2 cellular contexts compared by ENCODE assay signal in the genomic region with DNA sequence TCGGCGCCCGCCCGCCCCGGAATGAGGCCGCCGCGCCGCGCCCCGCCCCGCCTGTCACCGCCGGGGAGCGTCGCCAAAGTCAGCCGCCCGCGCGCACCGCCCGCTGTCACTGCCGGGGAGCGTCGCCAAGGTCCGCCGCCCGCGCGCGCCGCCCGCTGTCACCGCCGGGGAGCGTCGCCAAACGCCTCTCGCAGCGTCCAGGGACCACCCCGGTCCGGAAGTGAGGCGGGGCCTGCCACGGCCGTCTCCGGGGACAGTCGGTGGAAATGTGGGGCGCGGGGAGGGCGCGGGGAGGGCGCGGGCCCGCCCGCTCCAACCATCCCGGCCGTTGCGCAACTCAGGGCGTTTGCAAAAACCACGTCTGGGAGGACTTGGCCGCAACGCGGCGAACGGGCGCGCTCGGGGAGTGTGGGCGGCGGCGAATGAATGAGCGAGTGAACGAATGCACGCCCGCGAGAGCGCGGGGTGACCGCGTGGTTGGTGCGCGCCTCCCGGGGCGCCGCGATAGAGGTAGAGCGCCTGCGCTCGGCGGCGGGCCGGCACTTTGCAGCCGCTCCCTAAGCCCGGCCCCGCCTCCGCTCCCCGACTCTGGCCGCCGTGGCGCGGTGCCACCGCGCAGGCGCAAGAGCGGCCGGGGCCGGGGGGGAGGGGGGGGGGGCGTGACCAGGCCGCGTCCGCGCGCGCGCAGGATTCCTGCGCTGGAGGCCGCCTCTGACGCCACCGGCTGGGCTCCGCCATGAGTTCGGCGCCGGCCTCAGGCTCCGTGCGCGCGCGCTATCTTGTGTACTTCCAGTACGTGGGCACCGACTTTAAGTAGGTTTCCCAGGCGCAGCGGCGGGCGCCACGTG.
A peak's percentile ranks its signal among the peaks of the same experiment; 100 is the strongest.
TF ChIP-seq lines count a peak whose summit lies in the region.

ACAP3 (minus strand) TSS at position 23 of the 848 bp plus-strand sequence. CDS start 115 bp downstream, outside the sequence.
PUSL1 (plus strand) TSS at position 690 of the 848 bp plus-strand sequence; CDS start at position 737, 47 bp downstream.

TF ChIP-seq in A549, 52 proteins besides CTCF, POLR2A, EP300 and RAD21 (continued from another document):
- TF ChIP-seq REST (IDR thresholded peaks at IDR 0.05) (peak; percentile 41), HOXB5 (CRISPR knock-in tag; IDR thresholded peaks at IDR 0.05) (no peak), RCOR1 (IDR thresholded peaks at IDR 0.05; ENCODE audit: low read depth, low read length) (no peak), EHMT2 (IDR thresholded peaks at IDR 0.05; ENCODE audit: low read depth) (no peak), PBX3 (IDR thresholded peaks at IDR 0.05) (no peak), RNF2 (IDR thresholded peaks at IDR 0.05; ENCODE audit: borderline replicate concordance, low read depth) (no peak), CBX8 (IDR thresholded peaks at IDR 0.05) (no peak), CEBPB (IDR thresholded peaks at IDR 0.05) (peak; percentile 96 to 97), FOSB (CRISPR knock-in tag; IDR thresholded peaks at IDR 0.05) (no peak), ATOH8 (CRISPR knock-in tag; IDR thresholded peaks at IDR 0.05; ENCODE audit: low read depth) (no peak), NR3C1 (IDR thresholded peaks at IDR 0.05) (no peak), HES2 (IDR thresholded peaks at IDR 0.05) (no peak), POLR2AphosphoS2 (conservative IDR thresholded peaks at IDR 0.05; ENCODE audit: low read length) (no peak), HOXA7 (CRISPR knock-in tag; IDR thresholded peaks at IDR 0.05) (no peak), FOXS1 (CRISPR knock-in tag; IDR thresholded peaks at IDR 0.05) (no peak), KDM5A (IDR thresholded peaks at IDR 0.05) (no peak), ZC3H11A (IDR thresholded peaks at IDR 0.05) (no peak), MAZ (IDR thresholded peaks at IDR 0.05; ENCODE audit: borderline replicate concordance, low read depth, low read length) (no peak), CHD2 (IDR thresholded peaks at IDR 0.05; ENCODE audit: low read length, partially characterized antibody) (peak; percentile 59), JUN (IDR thresholded peaks at IDR 0.05) (peak in 1 of 2 experiments; percentile 20; a peak in 2 of 5 replicates)
- TF ChIP-seq, protein P1, sequence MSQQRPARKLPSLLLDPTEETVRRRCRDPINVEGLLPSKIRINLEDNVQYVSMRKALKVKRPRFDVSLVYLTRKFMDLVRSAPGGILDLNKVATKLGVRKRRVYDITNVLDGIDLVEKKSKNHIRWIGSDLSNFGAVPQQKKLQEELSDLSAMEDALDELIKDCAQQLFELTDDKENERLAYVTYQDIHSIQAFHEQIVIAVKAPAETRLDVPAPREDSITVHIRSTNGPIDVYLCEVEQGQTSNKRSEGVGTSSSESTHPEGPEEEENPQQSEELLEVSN (IDR thresholded peaks at IDR 0.05; ENCODE audit: borderline replicate concordance, low read depth): no peak

TF ChIP-seq in WTC11, 78 proteins besides CTCF, POLR2A, EP300 and RAD21 (continued from another document):
- TF ChIP-seq, protein P2, sequence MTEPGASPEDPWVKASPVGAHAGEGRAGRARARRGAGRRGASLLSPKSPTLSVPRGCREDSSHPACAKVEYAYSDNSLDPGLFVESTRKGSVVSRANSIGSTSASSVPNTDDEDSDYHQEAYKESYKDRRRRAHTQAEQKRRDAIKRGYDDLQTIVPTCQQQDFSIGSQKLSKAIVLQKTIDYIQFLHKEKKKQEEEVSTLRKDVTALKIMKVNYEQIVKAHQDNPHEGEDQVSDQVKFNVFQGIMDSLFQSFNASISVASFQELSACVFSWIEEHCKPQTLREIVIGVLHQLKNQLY (CRISPR knock-in tag; IDR thresholded peaks at IDR 0.05): no peak
- TF ChIP-seq USF2 (CRISPR knock-in tag; IDR thresholded peaks at IDR 0.05) (peak; percentile 31; the same call in 1 of the 2 replicates), KAT7 (CRISPR knock-in tag; IDR thresholded peaks at IDR 0.05; ENCODE audit: borderline replicate concordance) (no peak), ETV6 (CRISPR knock-in tag; IDR thresholded peaks at IDR 0.05) (peak; percentile 18; the same call in 1 of the 2 replicates), FOXP1 (CRISPR knock-in tag; IDR thresholded peaks at IDR 0.05; ENCODE audit: borderline replicate concordance) (0 out of 2 replicates have a peak, but pooled peaks have one; percentile 25), SP1 (CRISPR knock-in tag; conservative IDR thresholded peaks at IDR 0.05) (peak; percentile 68), TEAD1 (CRISPR knock-in tag; IDR thresholded peaks at IDR 0.05) (no peak), NR3C1 (CRISPR knock-in tag; conservative IDR thresholded peaks at IDR 0.05; ENCODE audit: low read depth) (0 out of 2 replicates have a peak, but pooled peaks have one; percentile 46), ESRRA (CRISPR knock-in tag; IDR thresholded peaks at IDR 0.05; ENCODE audit: borderline replicate concordance) (peak; percentile 79; the same call in 1 of the 2 replicates)
- TF ChIP-seq, protein P3, sequence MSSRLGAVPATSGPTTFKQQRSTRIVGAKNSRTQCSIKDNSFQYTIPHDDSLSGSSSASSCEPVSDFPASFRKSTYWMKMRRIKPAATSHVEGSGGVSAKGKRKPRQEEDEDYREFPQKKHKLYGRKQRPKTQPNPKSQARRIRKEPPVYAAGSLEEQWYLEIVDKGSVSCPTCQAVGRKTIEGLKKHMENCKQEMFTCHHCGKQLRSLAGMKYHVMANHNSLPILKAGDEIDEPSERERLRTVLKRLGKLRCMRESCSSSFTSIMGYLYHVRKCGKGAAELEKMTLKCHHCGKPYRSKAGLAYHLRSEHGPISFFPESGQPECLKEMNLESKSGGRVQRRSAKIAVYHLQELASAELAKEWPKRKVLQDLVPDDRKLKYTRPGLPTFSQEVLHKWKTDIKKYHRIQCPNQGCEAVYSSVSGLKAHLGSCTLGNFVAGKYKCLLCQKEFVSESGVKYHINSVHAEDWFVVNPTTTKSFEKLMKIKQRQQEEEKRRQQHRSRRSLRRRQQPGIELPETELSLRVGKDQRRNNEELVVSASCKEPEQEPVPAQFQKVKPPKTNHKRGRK (CRISPR knock-in tag; IDR thresholded peaks at IDR 0.05; ENCODE audit: borderline replicate concordance): no peak
- TF ChIP-seq, protein P4, sequence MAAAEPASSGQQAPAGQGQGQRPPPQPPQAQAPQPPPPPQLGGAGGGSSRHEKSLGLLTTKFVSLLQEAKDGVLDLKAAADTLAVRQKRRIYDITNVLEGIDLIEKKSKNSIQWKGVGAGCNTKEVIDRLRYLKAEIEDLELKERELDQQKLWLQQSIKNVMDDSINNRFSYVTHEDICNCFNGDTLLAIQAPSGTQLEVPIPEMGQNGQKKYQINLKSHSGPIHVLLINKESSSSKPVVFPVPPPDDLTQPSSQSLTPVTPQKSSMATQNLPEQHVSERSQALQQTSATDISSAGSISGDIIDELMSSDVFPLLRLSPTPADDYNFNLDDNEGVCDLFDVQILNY (CRISPR knock-in tag; IDR thresholded peaks at IDR 0.05): peak; percentile 52; the same call in 1 of the 2 replicates
- TF ChIP-seq, protein P5, sequence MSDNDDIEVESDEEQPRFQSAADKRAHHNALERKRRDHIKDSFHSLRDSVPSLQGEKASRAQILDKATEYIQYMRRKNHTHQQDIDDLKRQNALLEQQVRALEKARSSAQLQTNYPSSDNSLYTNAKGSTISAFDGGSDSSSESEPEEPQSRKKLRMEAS (CRISPR knock-in tag; IDR thresholded peaks at IDR 0.05): peak; percentile 77; the same call in 1 of the 2 replicates
